ENCODE assay signal across 10 cellular contexts in the genomic region with DNA sequence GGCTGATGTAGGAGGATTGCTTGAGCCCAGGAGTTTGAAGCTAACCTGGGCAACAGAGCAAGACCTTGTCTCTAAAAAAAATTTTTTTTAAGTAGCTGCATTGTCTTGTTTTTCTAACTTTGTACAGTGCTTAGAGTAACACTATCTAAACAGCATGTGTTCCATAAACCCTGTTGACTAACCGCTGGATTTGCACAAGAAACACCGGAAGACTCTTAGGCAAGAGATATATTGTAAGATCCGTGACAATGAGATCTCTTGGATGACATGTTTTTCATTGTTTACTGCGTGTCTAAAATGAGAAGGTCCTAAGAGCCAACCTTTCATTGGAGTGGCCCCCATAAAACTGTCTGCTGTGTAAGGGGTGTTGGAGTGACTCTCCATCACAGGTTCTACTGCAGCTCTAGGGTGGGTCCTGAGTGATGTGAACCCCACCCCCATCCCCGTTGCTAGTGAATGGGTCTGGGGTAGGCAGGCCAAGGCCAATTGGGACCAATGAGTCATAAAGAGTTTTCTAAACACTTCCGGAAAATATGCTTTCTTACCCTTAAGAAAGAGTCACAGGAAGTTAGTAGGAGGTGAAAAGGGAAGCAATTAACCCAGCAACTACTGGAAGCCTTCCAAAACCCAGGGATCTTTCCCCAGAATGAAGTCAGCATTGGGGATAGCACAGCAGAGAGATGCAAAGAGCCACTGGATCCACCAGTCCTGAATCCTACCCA. TPM values are rescaled to one million over a fixed set of nuclear protein-coding genes. Genes with fewer than 3 reads are reported as not detected.
DNase-seq lines count a peak whose midpoint lies in the region; ATAC-seq, FAIRE-seq and TF ChIP-seq lines count a peak whose summit lies in the region.
"Had no signal": no experiment of that assay in that cellular context is flagged by ENCODE, and none has a peak within 500 bp of the region (broad histone marks: within the 10 kb centered on the region; RNA-seq: fewer than 3 reads in every experiment).

No MANE protein-coding gene starts in this region.

- H3K27ac Mint-ChIP-seq in activated CD8-positive, alpha-beta T cell treated with anti-CD3 and anti-CD28 coated beads, Interleukin-2, amount 10 ng/mL, durations not matched to agents 7 days and 5 days = peak overlapping the region; percentile 72

- H2BK5ac ChIP-seq in IMR-90 (ENCODE audit: low read depth, low read length, poor library complexity, severe bottlenecking) = no peak overlapping the region

- H3K4me3 Mint-ChIP-seq in activated CD8-positive, alpha-beta T cell treated with anti-CD3 and anti-CD28 coated beads, Interleukin-2, amount 10 ng/mL, durations not matched to agents 7 days and 5 days = no peak overlapping the region

- H3K14ac ChIP-seq in IMR-90 (replicated peaks; ENCODE audit: low read depth, low read length) = no peak overlapping the region

- H3K9me1 ChIP-seq in IMR-90 (ENCODE audit: insufficient read depth, low read length) (no peaks in the 10 kb centered on the region), keratinocyte (ENCODE audit: control insufficient read depth, extremely low read depth, insufficient read depth, low read length) (no peaks in the 10 kb centered on the region)

- no CpG with 5 or more reads among the region's 6 CpGs for WGBS in IMR-90 (ENCODE audit: extremely low coverage in 2 of 2, insufficient read length in 1 of 2), 2 experiments

- H2BK20ac ChIP-seq in IMR-90 (ENCODE audit: low read depth, low read length) = no peak overlapping the region

- H2AK5ac ChIP-seq in IMR-90 (ENCODE audit: low read depth, low read length) = no peak overlapping the region

- DNase-seq in IMR-90 (peak; percentile 66), keratinocyte (ENCODE audit: low read depth, low spot score) (no peak), GM13976 (ENCODE audit: low spot score) (no peak), NCI-H2029 (lab: John Stamatoyannopoulos, UW) (no peak)
- no peak for DNase-seq in activated CD8-positive, alpha-beta T cell treated with anti-CD3 and anti-CD28 coated beads, Interleukin-2, amount 10 ng/mL, durations not matched to agents 7 days and 5 days
- DNase-seq in activated naive CD4-positive, alpha-beta T cell treated with anti-CD3 and anti-CD28 coated beads, Interleukin-2, amount 50 U/mL, for 16 hours = no peak

- H3K4ac ChIP-seq in IMR-90 (ENCODE audit: low read depth, low read length) = no peak overlapping the region; the same call in 1 of the 2 replicates

- H3K9me3 ChIP-seq in BLaER1 treated with 17β-estradiol and CSF1 and Interleukin-3, amounts not matched to agents 10 nM and 100 nM (replicated peaks in 1 of 11) = peaks cover 0 to 2% (median 0%) of the 10 kb centered on the region in 11 experiments; a peak in 1 of 22 replicates
- H3K9me3 ChIP-seq in IMR-90 (ENCODE audit: control insufficient read depth, insufficient read depth, low read length) = no peaks in the 10 kb centered on the region
- no peaks in the 10 kb centered on the region for H3K9me3 ChIP-seq in keratinocyte (ENCODE audit: control insufficient read depth, low read depth, low read length)
- H3K9me3 ChIP-seq: ascending aorta had no signal

- TF ChIP-seq POLR2A in IMR-90 (IDR thresholded peaks at IDR 0.05; ENCODE audit: low read depth, low read length) = no peak

- no peak overlapping the region for H4K91ac ChIP-seq in IMR-90 (ENCODE audit: insufficient read depth, low read depth, low read length)

- H3K56ac ChIP-seq in IMR-90 (ENCODE audit: extremely low read depth, insufficient read depth, low read length) = no peak overlapping the region

- peak overlapping the region; percentile 49 to 79 (median 68); a peak in 21 of 22 replicates for H3K27ac ChIP-seq in BLaER1 treated with 17β-estradiol and CSF1 and Interleukin-3, amounts not matched to agents 10 nM and 100 nM
- no peak overlapping the region for H3K27ac ChIP-seq in IMR-90 (ENCODE audit: insufficient read depth, low read length)
- H3K27ac ChIP-seq in keratinocyte (ENCODE audit: control insufficient read depth, insufficient read depth, low read length) = no peak overlapping the region

- H4K5ac ChIP-seq in IMR-90 (ENCODE audit: low read depth, low read length) = no peak overlapping the region

- H3K27me3 ChIP-seq in BLaER1 treated with 17β-estradiol and CSF1 and Interleukin-3, amounts not matched to agents 10 nM and 100 nM = peaks cover 0 to 58% (median 0%) of the 10 kb centered on the region in 11 experiments; a peak in 7 of 22 replicates
- H3K27me3 ChIP-seq in IMR-90 (ENCODE audit: control insufficient read depth, insufficient read depth, low read length) (no peaks in the 10 kb centered on the region), keratinocyte (ENCODE audit: control insufficient read depth, extremely low read depth, insufficient read depth, low read length) (no peaks in the 10 kb centered on the region)
- H3K27me3 ChIP-seq: ascending aorta had no signal

- H3K79me1 ChIP-seq in IMR-90 (ENCODE audit: low read depth in 1 of 2, low read length in 2 of 2) = no peaks in the 10 kb centered on the region

- no peak overlapping the region; a peak in 1 of 4 replicates for H4K8ac ChIP-seq in IMR-90 (ENCODE audit: low read depth in 2 of 2, low read length in 2 of 2)

- peak overlapping the region in 2 of 10 experiments; percentile 4 to 9; a peak in 3 of 20 replicates for H3K4me3 ChIP-seq in BLaER1 treated with 17β-estradiol and CSF1 and Interleukin-3, amounts not matched to agents 10 nM and 100 nM
- H3K4me3 ChIP-seq in IMR-90 (ENCODE audit: insufficient read depth, low read depth, low read length) (no peak overlapping the region), keratinocyte (ENCODE audit: control insufficient read depth in 2 of 3, extremely low read depth in 1 of 3, insufficient read depth in 2 of 3, low read depth in 1 of 3, low read length in 3 of 3) (no peak overlapping the region)
- H3K4me3 ChIP-seq: ascending aorta had no signal

- peak; percentile 73 for FAIRE-seq in keratinocyte (lab: Jason Lieb, UNC)

- peaks cover 2% of the 10 kb centered on the region for H3K36me3 Mint-ChIP-seq in activated CD8-positive, alpha-beta T cell treated with anti-CD3 and anti-CD28 coated beads, Interleukin-2, amount 10 ng/mL, durations not matched to agents 7 days and 5 days (ENCODE audit: low read depth)

- no peak for TF ChIP-seq RAD21 in IMR-90 (IDR thresholded peaks at IDR 0.05; ENCODE audit: low read length)

- intact Hi-C loops in IMR-90 (cut with micrococcal nuclease) = no loop called here

- no peaks in the 10 kb centered on the region for H3K79me2 ChIP-seq in keratinocyte (ENCODE audit: control insufficient read depth, insufficient read depth, low read length)

- H3K9ac ChIP-seq in BLaER1 treated with 17β-estradiol and CSF1 and Interleukin-3, amounts not matched to agents 10 nM and 100 nM = peak overlapping the region in 7 of 11 experiments; percentile 15 to 64 (median 24); a peak in 11 of 22 replicates
- no peak overlapping the region for H3K9ac ChIP-seq in IMR-90 (ENCODE audit: low read depth, low read length)
- no peak overlapping the region for H3K9ac ChIP-seq in keratinocyte (ENCODE audit: control insufficient read depth, extremely low read depth, insufficient read depth, low read length)

- no TSS peak for BruUV-seq in IMR-90 (replicated peaks; lab: Mats Ljungman, UMichigan)

- no peaks in the 10 kb centered on the region for H3K27me3 Mint-ChIP-seq in activated CD8-positive, alpha-beta T cell treated with anti-CD3 and anti-CD28 coated beads, Interleukin-2, amount 10 ng/mL, durations not matched to agents 7 days and 5 days (ENCODE audit: low read depth)

- TF ChIP-seq CTCF in IMR-90 (conservative IDR thresholded peaks at IDR 0.05; ENCODE audit: low read depth, low read length) = no peak
- no peak for TF ChIP-seq CTCF in keratinocyte (optimal IDR thresholded peaks at IDR 0.05 in 1 of 3, IDR thresholded peaks at IDR 0.05 in 1 of 3, conservative IDR thresholded peaks at IDR 0.05 in 1 of 3; ENCODE audit: extremely low read depth in 1 of 3, insufficient read depth in 2 of 3, low read length in 3 of 3)
- TF ChIP-seq CTCF in GM13976 (IDR thresholded peaks at IDR 0.05; ENCODE audit: borderline replicate concordance, control extremely low read depth, extremely low read depth, insufficient read depth, missing control alignments) = no peak

- H3K36me3 ChIP-seq in BLaER1 treated with 17β-estradiol and CSF1 and Interleukin-3, amounts not matched to agents 10 nM and 100 nM = no peaks in the 10 kb centered on the region
- H3K36me3 ChIP-seq in IMR-90 (ENCODE audit: control insufficient read depth, insufficient read depth, low read length) (no peaks in the 10 kb centered on the region), keratinocyte (ENCODE audit: control insufficient read depth in 2 of 2, extremely low read depth in 1 of 2, insufficient read depth in 2 of 2, low read length in 2 of 2) (no peaks in the 10 kb centered on the region)
- H3K36me3 ChIP-seq: ascending aorta had no signal

- CTCF ChIA-PET in IMR-90 (lab: Yijun Ruan, JAX) = no interaction called here
- CTCF ChIA-PET in activated CD8-positive, alpha-beta T cell treated with anti-CD3 and anti-CD28 coated beads, Interleukin-2, amount 10 ng/mL, durations not matched to agents 7 days and 5 days (lab: Charles Lee) = interaction anchor here (1.1 to 8.7 kb wide), 5 partner anchors 10 to 71 kb away, joined by 3 to 187 read pairs (median 73); a partner anchor contains a TSS

- peak; percentile 19; the same call in 1 of the 2 replicates for ATAC-seq in IMR-90 (ENCODE audit: low read depth)
- ATAC-seq in activated CD8-positive, alpha-beta T cell treated with anti-CD3 and anti-CD28 coated beads, Interleukin-2, amount 10 ng/mL, durations not matched to agents 7 days and 5 days = no peak
- ATAC-seq in activated CD4-positive, CD25-positive, alpha-beta regulatory T cell treated with anti-CD3 and anti-CD28 coated beads, Interleukin-2, amount 50 U/mL, for 24 hours = no peak
- ATAC-seq: Panc1 had no signal

- no peak overlapping the region for H2BK15ac ChIP-seq in IMR-90 (ENCODE audit: low read depth, low read length)

- dilution Hi-C loops in IMR-90 (cut with HindIII; ENCODE audit: low sequenced_read_pairs, unreplicated experiment) = no loop called here
- dilution Hi-C loops in keratinocyte (cut with MboI; ENCODE audit: extremely low pct_ligation_motif_present, low sequenced_read_pairs) = no loop called here

- no peak overlapping the region for H2AK9ac ChIP-seq in IMR-90 (replicated peaks; ENCODE audit: low read depth, low read length, poor library complexity)

- H3K9me3 Mint-ChIP-seq in activated CD8-positive, alpha-beta T cell treated with anti-CD3 and anti-CD28 coated beads, Interleukin-2, amount 10 ng/mL, durations not matched to agents 7 days and 5 days (ENCODE audit: insufficient read depth) = peaks cover 6% of the 10 kb centered on the region

- H2AFZ ChIP-seq in IMR-90 (replicated peaks; ENCODE audit: low read length, poor library complexity) (no peak overlapping the region), keratinocyte (ENCODE audit: control insufficient read depth, low read length) (no peak overlapping the region)

- peaks cover 80% of the 10 kb centered on the region for H3K4me1 Mint-ChIP-seq in activated CD8-positive, alpha-beta T cell treated with anti-CD3 and anti-CD28 coated beads, Interleukin-2, amount 10 ng/mL, durations not matched to agents 7 days and 5 days (ENCODE audit: low read depth)

- no peak overlapping the region for H3K18ac ChIP-seq in IMR-90 (ENCODE audit: low read depth, low read length)

- H2BK120ac ChIP-seq in IMR-90 (ENCODE audit: low read depth, low read length) = peak overlapping the region; percentile 16; the same call in 1 of the 2 replicates

- no peak overlapping the region for H3K23ac ChIP-seq in IMR-90 (ENCODE audit: low read depth, low read length)

- peaks cover 0 to 4% (median 0%) of the 10 kb centered on the region in 11 experiments; a peak in 1 of 22 replicates for H4K20me1 ChIP-seq in BLaER1 treated with 17β-estradiol and CSF1 and Interleukin-3, amounts not matched to agents 10 nM and 100 nM
- H4K20me1 ChIP-seq in IMR-90 (ENCODE audit: insufficient read depth, low read length) (no peaks in the 10 kb centered on the region), keratinocyte (ENCODE audit: control insufficient read depth, extremely low read depth, insufficient read depth, low read length) (no peaks in the 10 kb centered on the region)

- in situ Hi-C loops in IMR-90 (cut with MboI; ENCODE audit: low sequenced_read_pairs) (no loop called here), GM13976 (cut with MboI; ENCODE audit: low sequenced_read_pairs, unreplicated experiment) (no loop called here)

- POLR2A ChIA-PET in IMR-90 (lab: Charles Lee; ENCODE audit: unreplicated experiment) = no interaction called here
- POLR2A ChIA-PET in activated CD8-positive, alpha-beta T cell treated with anti-CD3 and anti-CD28 coated beads, Interleukin-2, amount 10 ng/mL, durations not matched to agents 7 days and 5 days (lab: Charles Lee) = interaction anchor here (1.0 kb wide), 1 partner anchor 24 kb away, joined by 5 read pairs; a partner anchor contains a TSS

- peaks cover 63 to 77% (median 70%) of the 10 kb centered on the region in 10 experiments for H3K4me1 ChIP-seq in BLaER1 treated with 17β-estradiol and CSF1 and Interleukin-3, amounts not matched to agents 10 nM and 100 nM
- H3K4me1 ChIP-seq in IMR-90 (ENCODE audit: control insufficient read depth, insufficient read depth, low read length) (peaks cover 8% of the 10 kb centered on the region), keratinocyte (ENCODE audit: control insufficient read depth, extremely low read depth, insufficient read depth, low read length) (peaks cover 26% of the 10 kb centered on the region)

- peak overlapping the region; percentile 67 to 99 (median 87) for H3K4me2 ChIP-seq in BLaER1 treated with 17β-estradiol and CSF1 and Interleukin-3, amounts not matched to agents 10 nM and 100 nM
- H3K4me2 ChIP-seq in IMR-90 (ENCODE audit: low read depth, low read length) = no peak overlapping the region
- no peak overlapping the region for H3K4me2 ChIP-seq in keratinocyte (ENCODE audit: control insufficient read depth, extremely low read depth, insufficient read depth, low read depth, low read length)

RNA-seq across cellular contexts. Expression of a gene that starts 24.3 kb away (rescaled TPM):
- 43.7 and 45.3 TPM in 2 replicates for total RNA-seq in IMR-90 (2012; rRNA removed)
- polyA plus RNA-seq in IMR-90 (2012; rRNA removed) = 15.0 and 15.1 TPM in 2 replicates
- polyA plus RNA-seq in IMR-90 (2012; cell fraction: cytosol; rRNA removed) = 4.5 and 7.1 TPM in 2 replicates
- 23.2 and 40.0 TPM in 2 replicates for polyA plus RNA-seq in IMR-90 (2012; cell fraction: nucleus; rRNA removed; ENCODE audit: low replicate concordance)
- total RNA-seq in activated CD8-positive, alpha-beta T cell treated with anti-CD3 and anti-CD28 coated beads, Interleukin-2, amount 10 ng/mL, durations not matched to agents 7 days and 5 days = 10 to 100 TPM; 67.8 to 68.9 TPM
- polyA plus RNA-seq in keratinocyte = 38.2 to 45.0 TPM (median 39.8 TPM) in 3 replicates
- polyA plus RNA-seq in keratinocyte (2011; ENCODE audit: low read depth) = 8.3 TPM
- polyA plus RNA-seq in keratinocyte (2011; cell fraction: cytosol; rRNA removed) = 9.2 and 17.8 TPM in 2 replicates
- 90.4 and 96.7 TPM in 2 replicates for polyA plus RNA-seq in keratinocyte (2011; cell fraction: nucleus; rRNA removed)
- 8.8 and 18.3 TPM in 2 replicates for polyA plus RNA-seq in keratinocyte (2012; ENCODE audit: low replicate concordance)
- polyA minus RNA-seq in keratinocyte = 97.5 to 158 TPM (median 147 TPM) in 3 replicates
- polyA minus RNA-seq in keratinocyte (2011; cell fraction: cytosol; rRNA and poly(A)+ RNA removed) = 37.6 TPM
- 222 and 342 TPM in 2 replicates for polyA minus RNA-seq in keratinocyte (2011; cell fraction: nucleus; rRNA and poly(A)+ RNA removed)

Comparison
In these comparisons a context has a peak if more than half of its experiments do, and no peak if none do; other contexts are left out.
1. H3K27ac ChIP-seq: peak in BLaER1 treated with 17β-estradiol and CSF1 and Interleukin-3, amounts not matched to agents 10 nM and 100 nM (11 of 11); none in IMR-90 (single experiment) and keratinocyte (single experiment).
2. H3K4me2 ChIP-seq: peak in BLaER1 treated with 17β-estradiol and CSF1 and Interleukin-3, amounts not matched to agents 10 nM and 100 nM (11 of 11); none in IMR-90 (single experiment) and keratinocyte (single experiment).
3. H3K9ac ChIP-seq: peak in BLaER1 treated with 17β-estradiol and CSF1 and Interleukin-3, amounts not matched to agents 10 nM and 100 nM (7 of 11); none in IMR-90 (single experiment) and keratinocyte (single experiment).